In genomic region chr16:2734844-2735243, GRCh38 we compare ENCODE assay signal across 38 cellular contexts. TPM values are rescaled to one million over a fixed set of nuclear protein-coding genes. Genes with fewer than 3 reads are reported as not detected.
"Had no signal": no experiment of that assay in that cellular context is flagged by ENCODE, and none has a peak within 500 bp of the region (broad histone marks: within the 10 kb centered on the region; RNA-seq: fewer than 3 reads in every experiment).

No MANE protein-coding gene starts in this region.

- H3K36me3 ChIP-seq: ascending aorta, cardiac muscle cell had no signal

- H3K27me3 ChIP-seq: ascending aorta, cardiac muscle cell had no signal

- H3K27me3 Mint-ChIP-seq: activated CD8-positive, alpha-beta T cell treated with anti-CD3 and anti-CD28 coated beads for 36 hours; activated naive CD4-positive, alpha-beta T cell treated with anti-CD3 and anti-CD28 coated beads, Interleukin-2, amount 50 U/mL, for 24 hours; activated naive CD8-positive, alpha-beta T cell; brain had no signal

- H3K9me3 ChIP-seq: ascending aorta had no signal

- H3K9me3 Mint-ChIP-seq: activated B cell treated with CpG ODN at 0.5 μM for 24 hours; activated CD4-positive, alpha-beta memory T cell treated with anti-CD3 and anti-CD28 coated beads for 36 hours; activated CD4-positive, alpha-beta T cell treated with anti-CD3 and anti-CD28 coated beads, Interleukin-2, amount 10 ng/mL, durations not matched to agents 24 days and 14 days; activated CD8-positive, alpha-beta T cell treated with anti-CD3 and anti-CD28 coated beads for 36 hours; activated naive CD4-positive, alpha-beta T cell treated with anti-CD3 and anti-CD28 coated beads, Interleukin-2, amount 10 ng/mL, durations not matched to agents 7 days and 5 days; activated naive CD4-positive, alpha-beta T cell treated with anti-CD3 and anti-CD28 coated beads, Interleukin-2, amount 50 U/mL, for 24 hours; activated naive CD8-positive, alpha-beta T cell treated with anti-CD3 and anti-CD28 coated beads, Interleukin-2, amount 10 ng/mL, durations not matched to agents 7 days and 5 days; activated naive CD8-positive, alpha-beta T cell treated with anti-CD3 and anti-CD28 coated beads, Interleukin-2, amount 50 U/mL, for 24 hours; activated T-cell treated with anti-CD3 and anti-CD28 coated beads, Interleukin-2, amount 50 U/mL, for 4 hours; activated T-cell treated with anti-CD3 and anti-CD28 coated beads, Interleukin-2, amount 50 U/mL, for 72 hours; activated T-helper 1 cell treated with anti-CD3 and anti-CD28 coated beads, Interleukin-12 subunit alpha, Interleukin-12 subunit beta, Interleukin-2, Interleukin-4 antibody, amounts not matched to agents 30 ng/mL and 10 ng/mL and 1 ng/mL, durations not matched to agents 14 hours and 24 hours and 36 hours; activated T-helper 2 cell treated with anti-CD3 and anti-CD28 coated beads, Interferon-gamma antibody, Interleukin-2, Interleukin-4, amounts not matched to agents 10 μg/mL and 5 μg/mL and 100 μg/mL, durations not matched to agents 14 hours and 24 hours and 36 hours; brain; central memory CD8-positive, alpha-beta T cell; T-helper 1 cell treated with Interleukin-12 subunit alpha and Interleukin-12 subunit beta and Interleukin-4 antibody, amounts not matched to agents 30 μg/mL and 1 μg/mL, for 36 hours; T-helper 2 cell treated with Interferon-gamma antibody and Interleukin-4, amounts not matched to agents 5 μg/mL and 100 μg/mL, for 36 hours had no signal

- H3K27ac ChIP-seq: ascending aorta, cardiac muscle cell, VCaP had no signal

- H3K4me1 Mint-ChIP-seq: activated B cell treated with CpG ODN at 0.5 μM for 24 hours; activated naive CD4-positive, alpha-beta T cell treated with anti-CD3 and anti-CD28 coated beads, Interleukin-2, amount 50 U/mL, for 24 hours; activated naive CD8-positive, alpha-beta T cell treated with anti-CD3 and anti-CD28 coated beads, Interleukin-2, amount 50 U/mL, for 24 hours; brain; central memory CD8-positive, alpha-beta T cell had no signal

- H3K4me3 ChIP-seq: ascending aorta, cardiac muscle cell had no signal

- FAIRE-seq: bronchial epithelial cell, colon, TTC549 had no signal

- H3K4me1 ChIP-seq: ascending aorta had no signal

- ATAC-seq: activated CD8-positive, alpha-beta T cell treated with anti-CD3 and anti-CD28 coated beads for 36 hours; activated naive CD8-positive, alpha-beta T cell treated with anti-CD3 and anti-CD28 coated beads, Interleukin-2, amount 50 U/mL, for 24 hours; activated T-cell treated with anti-CD3 and anti-CD28 coated beads, Interleukin-2, amount 50 U/mL, for 4 hours had no signal

- H3K4me3 Mint-ChIP-seq: activated B cell treated with CpG ODN at 0.5 μM for 24 hours; activated CD4-positive, alpha-beta memory T cell treated with anti-CD3 and anti-CD28 coated beads for 36 hours; activated CD4-positive, alpha-beta T cell treated with anti-CD3 and anti-CD28 coated beads, Interleukin-2, amount 10 ng/mL, durations not matched to agents 24 days and 14 days; activated CD8-positive, alpha-beta T cell treated with anti-CD3 and anti-CD28 coated beads for 36 hours; activated naive CD4-positive, alpha-beta T cell treated with anti-CD3 and anti-CD28 coated beads, Interleukin-2, amount 10 ng/mL, durations not matched to agents 7 days and 5 days; activated naive CD4-positive, alpha-beta T cell treated with anti-CD3 and anti-CD28 coated beads, Interleukin-2, amount 50 U/mL, for 24 hours; activated naive CD8-positive, alpha-beta T cell; activated naive CD8-positive, alpha-beta T cell treated with anti-CD3 and anti-CD28 coated beads, Interleukin-2, amount 10 ng/mL, durations not matched to agents 7 days and 5 days; activated naive CD8-positive, alpha-beta T cell treated with anti-CD3 and anti-CD28 coated beads, Interleukin-2, amount 50 U/mL, for 24 hours; activated T-cell treated with anti-CD3 and anti-CD28 coated beads, Interleukin-2, amount 50 U/mL, for 4 hours; activated T-cell treated with anti-CD3 and anti-CD28 coated beads, Interleukin-2, amount 50 U/mL, for 72 hours; activated T-helper 1 cell treated with anti-CD3 and anti-CD28 coated beads, Interleukin-12 subunit alpha, Interleukin-12 subunit beta, Interleukin-2, Interleukin-4 antibody, amounts not matched to agents 30 ng/mL and 10 ng/mL and 1 ng/mL, durations not matched to agents 14 hours and 24 hours and 36 hours; brain; central memory CD8-positive, alpha-beta T cell; T-helper 1 cell treated with Interleukin-12 subunit alpha and Interleukin-12 subunit beta and Interleukin-4 antibody, amounts not matched to agents 30 μg/mL and 1 μg/mL, for 36 hours; T-helper 2 cell treated with Interferon-gamma antibody and Interleukin-4, amounts not matched to agents 5 μg/mL and 100 μg/mL, for 36 hours had no signal

- H3K27ac Mint-ChIP-seq: activated B cell treated with CpG ODN at 0.5 μM for 24 hours; activated CD4-positive, alpha-beta memory T cell treated with anti-CD3 and anti-CD28 coated beads for 36 hours; activated CD4-positive, alpha-beta T cell treated with anti-CD3 and anti-CD28 coated beads, Interleukin-2, amount 10 ng/mL, durations not matched to agents 24 days and 14 days; activated CD8-positive, alpha-beta T cell treated with anti-CD3 and anti-CD28 coated beads for 36 hours; activated naive CD4-positive, alpha-beta T cell treated with anti-CD3 and anti-CD28 coated beads, Interleukin-2, amount 10 ng/mL, durations not matched to agents 7 days and 5 days; activated naive CD4-positive, alpha-beta T cell treated with anti-CD3 and anti-CD28 coated beads, Interleukin-2, amount 50 U/mL, for 24 hours; activated naive CD8-positive, alpha-beta T cell; activated naive CD8-positive, alpha-beta T cell treated with anti-CD3 and anti-CD28 coated beads, Interleukin-2, amount 10 ng/mL, durations not matched to agents 7 days and 5 days; activated naive CD8-positive, alpha-beta T cell treated with anti-CD3 and anti-CD28 coated beads, Interleukin-2, amount 50 U/mL, for 24 hours; activated T-cell treated with anti-CD3 and anti-CD28 coated beads, Interleukin-2, amount 50 U/mL, for 72 hours; activated T-helper 1 cell treated with anti-CD3 and anti-CD28 coated beads, Interleukin-12 subunit alpha, Interleukin-12 subunit beta, Interleukin-2, Interleukin-4 antibody, amounts not matched to agents 30 ng/mL and 10 ng/mL and 1 ng/mL, durations not matched to agents 14 hours and 24 hours and 36 hours; activated T-helper 2 cell treated with anti-CD3 and anti-CD28 coated beads, Interferon-gamma antibody, Interleukin-2, Interleukin-4, amounts not matched to agents 10 μg/mL and 5 μg/mL and 100 μg/mL, durations not matched to agents 14 hours and 24 hours and 36 hours; brain; T-helper 1 cell treated with Interleukin-12 subunit alpha and Interleukin-12 subunit beta and Interleukin-4 antibody, amounts not matched to agents 30 μg/mL and 1 μg/mL, for 36 hours; T-helper 2 cell treated with Interferon-gamma antibody and Interleukin-4, amounts not matched to agents 5 μg/mL and 100 μg/mL, for 36 hours had no signal

- DNase-seq: activated B cell treated with CpG ODN at 0.5 μM for 24 hours; activated CD4-positive, alpha-beta memory T cell treated with anti-CD3 and anti-CD28 coated beads for 36 hours; activated CD4-positive, alpha-beta T cell treated with anti-CD3 and anti-CD28 coated beads for 4 hours; activated CD4-positive, alpha-beta T cell treated with anti-CD3 and anti-CD28 coated beads, Interleukin-2, amount 10 ng/mL, durations not matched to agents 24 days and 14 days; activated CD4-positive, alpha-beta T cell treated with anti-CD3 and anti-CD28 coated beads, Interleukin-2, amount 50 U/mL, for 1 hour; activated CD4-positive, alpha-beta T cell treated with anti-CD3 and anti-CD28 coated beads, Interleukin-2, amount 50 U/mL, for 4 hours; activated CD4-positive, CD25-positive, alpha-beta regulatory T cell treated with anti-CD3 and anti-CD28 coated beads, Interleukin-2, amount 50 U/mL, for 72 hours; activated CD8-positive, alpha-beta T cell treated with anti-CD3 and anti-CD28 coated beads for 36 hours; activated effector memory CD4-positive, alpha-beta T cell treated with Interleukin-2 at 50 U/mL for 16 hours; activated gamma-delta T cell; activated naive CD4-positive, alpha-beta T cell treated with anti-CD3 and anti-CD28 coated beads, Interleukin-2, amount 10 ng/mL, durations not matched to agents 7 days and 5 days; activated naive CD4-positive, alpha-beta T cell treated with Interleukin-2 at 50 U/mL for 16 hours; activated naive CD8-positive, alpha-beta T cell treated with anti-CD3 and anti-CD28 coated beads, Interleukin-2, amount 10 ng/mL, durations not matched to agents 7 days and 5 days; activated naive CD8-positive, alpha-beta T cell treated with anti-CD3 and anti-CD28 coated beads, Interleukin-2, amount 50 U/mL, for 24 hours; activated T-cell treated with anti-CD3 and anti-CD28 coated beads for 4 hours; activated T-cell treated with anti-CD3 and anti-CD28 coated beads, Interleukin-2, amount 50 U/mL, for 1 hour; activated T-cell treated with anti-CD3 and anti-CD28 coated beads, Interleukin-2, amount 50 U/mL, for 4 hours; activated T-cell treated with anti-CD3 and anti-CD28 coated beads, Interleukin-2, amount 50 U/mL, for 72 hours; amygdala; anterior cingulate cortex; caudate nucleus; T-helper 9 cell had no signal

- H3K36me3 Mint-ChIP-seq: activated CD4-positive, alpha-beta memory T cell treated with anti-CD3 and anti-CD28 coated beads for 36 hours; activated naive CD4-positive, alpha-beta T cell treated with anti-CD3 and anti-CD28 coated beads, Interleukin-2, amount 10 ng/mL, durations not matched to agents 7 days and 5 days; activated naive CD4-positive, alpha-beta T cell treated with anti-CD3 and anti-CD28 coated beads, Interleukin-2, amount 50 U/mL, for 24 hours; activated naive CD8-positive, alpha-beta T cell; activated naive CD8-positive, alpha-beta T cell treated with anti-CD3 and anti-CD28 coated beads, Interleukin-2, amount 10 ng/mL, durations not matched to agents 7 days and 5 days; brain had no signal

RNA-seq across cellular contexts. Expression of gene PRSS27, which starts 14.8 kb away (rescaled TPM):
- total RNA-seq: ascending aorta had no signal

RNA-seq across cellular contexts. Expression of gene PRSS33, which starts 52.5 kb away (rescaled TPM):
- total RNA-seq: activated B cell treated with CpG ODN at 0.5 μM for 24 hours; activated CD4-positive, alpha-beta memory T cell treated with anti-CD3 and anti-CD28 coated beads for 36 hours; activated CD4-positive, alpha-beta T cell treated with anti-CD3 and anti-CD28 coated beads, Interleukin-2, amount 10 ng/mL, durations not matched to agents 24 days and 14 days; activated T-helper 2 cell treated with anti-CD3 and anti-CD28 coated beads, Interferon-gamma antibody, Interleukin-2, Interleukin-4, amounts not matched to agents 10 μg/mL and 5 μg/mL and 100 μg/mL, durations not matched to agents 14 hours and 24 hours and 36 hours; bronchial epithelial cell; cardiac muscle cell; cerebellum had no signal
- polyA plus RNA-seq: adipose tissue, cardiac muscle cell had no signal
